In the genomic region with DNA sequence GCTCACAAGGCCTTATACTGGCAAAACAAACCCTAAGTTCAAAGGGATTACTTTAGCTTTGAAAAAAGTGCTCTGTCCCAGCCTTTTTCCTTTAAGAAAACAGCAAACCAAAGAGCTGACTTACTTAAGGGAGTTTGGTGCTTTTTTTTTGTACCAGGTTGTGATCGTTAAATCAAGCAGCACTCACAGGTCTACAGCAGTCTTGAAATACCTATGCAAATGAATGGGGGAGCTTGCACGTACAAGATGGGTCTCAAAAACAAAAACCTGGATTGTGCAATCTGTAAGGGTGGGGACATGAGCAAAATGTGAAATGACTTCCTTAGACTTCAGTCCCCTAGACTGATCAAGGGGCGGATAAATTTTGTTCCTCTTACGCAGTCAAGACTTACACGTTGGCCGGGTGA, we compare ENCODE assay signal across 2 cellular contexts.
A peak's percentile ranks its signal among the peaks of the same experiment; 100 is the strongest.
TF ChIP-seq lines count a peak whose summit lies in the region.

No MANE protein-coding gene starts in this region.

TF ChIP-seq in H1, 55 proteins besides CTCF, POLR2A, EP300 and RAD21 (continues in another document):
- TF ChIP-seq SIRT6 (IDR thresholded peaks at IDR 0.05; ENCODE audit: low read length): no peak
- TF ChIP-seq SP1 (IDR thresholded peaks at IDR 0.05; ENCODE audit: low read depth, low read length): peak; percentile 61; the same call in 1 of the 2 replicates
- TF ChIP-seq CEBPB (IDR thresholded peaks at IDR 0.05; ENCODE audit: low read depth, low read length): peak; percentile 98
- TF ChIP-seq KDM5A (IDR thresholded peaks at IDR 0.05; ENCODE audit: low read length): no peak
- TF ChIP-seq TAF7 (optimal IDR thresholded peaks at IDR 0.05; ENCODE audit: borderline replicate concordance, low read depth, low read length): no peak
- no peak for TF ChIP-seq BACH1 (IDR thresholded peaks at IDR 0.05; ENCODE audit: low read length)
- TF ChIP-seq ASH2L (IDR thresholded peaks at IDR 0.05; ENCODE audit: low read length): peak; percentile 75
- no peak for TF ChIP-seq EZH2 (IDR thresholded peaks at IDR 0.05; ENCODE audit: low read depth, low read length, severe bottlenecking)
- no peak for TF ChIP-seq POLR2AphosphoS5 (IDR thresholded peaks at IDR 0.05; ENCODE audit: low read depth, low read length)
- TF ChIP-seq FOSL1 (IDR thresholded peaks at IDR 0.05; ENCODE audit: insufficient read depth, low read depth, low read length): no peak
- TF ChIP-seq, protein P1, sequence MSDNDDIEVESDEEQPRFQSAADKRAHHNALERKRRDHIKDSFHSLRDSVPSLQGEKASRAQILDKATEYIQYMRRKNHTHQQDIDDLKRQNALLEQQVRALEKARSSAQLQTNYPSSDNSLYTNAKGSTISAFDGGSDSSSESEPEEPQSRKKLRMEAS (IDR thresholded peaks at IDR 0.05): no peak
- TF ChIP-seq HDAC6 (IDR thresholded peaks at IDR 0.05; ENCODE audit: low read depth, low read length): no peak
- no peak for TF ChIP-seq EGR1 (IDR thresholded peaks at IDR 0.05; ENCODE audit: borderline replicate concordance, low read depth, low read length)
- TF ChIP-seq PHF8 (conservative IDR thresholded peaks at IDR 0.05; ENCODE audit: low read depth, low read length): no peak
- no peak for TF ChIP-seq SAP30 (IDR thresholded peaks at IDR 0.05; ENCODE audit: insufficient read depth, insufficient replicate concordance, low read length)
- peak; percentile 94; the same call in 1 of the 2 replicates for TF ChIP-seq RBBP5 (IDR thresholded peaks at IDR 0.05; ENCODE audit: borderline replicate concordance, low read depth, low read length)
- TF ChIP-seq TEAD4 (IDR thresholded peaks at IDR 0.05; ENCODE audit: low read depth, low read length): no peak
- TF ChIP-seq KDM1A (IDR thresholded peaks at IDR 0.05; ENCODE audit: borderline replicate concordance, low read length): no peak
- TF ChIP-seq BCL11A (IDR thresholded peaks at IDR 0.05; ENCODE audit: low read depth in 2 of 2, low read length in 2 of 2): no peak
- no peak for TF ChIP-seq HDAC2 (IDR thresholded peaks at IDR 0.05; ENCODE audit: borderline replicate concordance in 1 of 2, low read depth in 2 of 2, low read length in 2 of 2)
- TF ChIP-seq CTBP2 (IDR thresholded peaks at IDR 0.05; ENCODE audit: borderline replicate concordance, insufficient read depth, insufficient read length, low read length): no peak
- no peak for TF ChIP-seq SIX5 (IDR thresholded peaks at IDR 0.05; ENCODE audit: low read depth, low read length)
- TF ChIP-seq KDM4A (IDR thresholded peaks at IDR 0.05; ENCODE audit: low read depth, low read length, severe bottlenecking): no peak

TF ChIP-seq in SK-N-SH treated with all-trans-retinoic acid at 6 μM for 48 hours, 23 proteins besides CTCF, POLR2A, EP300 and RAD21:
- TF ChIP-seq, protein P2, sequence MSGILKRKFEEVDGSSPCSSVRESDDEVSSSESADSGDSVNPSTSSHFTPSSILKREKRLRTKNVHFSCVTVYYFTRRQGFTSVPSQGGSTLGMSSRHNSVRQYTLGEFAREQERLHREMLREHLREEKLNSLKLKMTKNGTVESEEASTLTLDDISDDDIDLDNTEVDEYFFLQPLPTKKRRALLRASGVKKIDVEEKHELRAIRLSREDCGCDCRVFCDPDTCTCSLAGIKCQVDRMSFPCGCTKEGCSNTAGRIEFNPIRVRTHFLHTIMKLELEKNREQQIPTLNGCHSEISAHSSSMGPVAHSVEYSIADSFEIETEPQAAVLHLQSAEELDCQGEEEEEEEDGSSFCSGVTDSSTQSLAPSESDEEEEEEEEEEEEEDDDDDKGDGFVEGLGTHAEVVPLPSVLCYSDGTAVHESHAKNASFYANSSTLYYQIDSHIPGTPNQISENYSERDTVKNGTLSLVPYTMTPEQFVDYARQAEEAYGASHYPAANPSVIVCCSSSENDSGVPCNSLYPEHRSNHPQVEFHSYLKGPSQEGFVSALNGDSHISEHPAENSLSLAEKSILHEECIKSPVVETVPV (CRISPR knock-in tag; IDR thresholded peaks at IDR 0.05): no peak
- TF ChIP-seq RARB (CRISPR knock-in tag; IDR thresholded peaks at IDR 0.05): no peak
- TF ChIP-seq ARNTL (CRISPR knock-in tag; IDR thresholded peaks at IDR 0.05; ENCODE audit: borderline replicate concordance, low read depth): no peak
- TF ChIP-seq, protein P3, sequence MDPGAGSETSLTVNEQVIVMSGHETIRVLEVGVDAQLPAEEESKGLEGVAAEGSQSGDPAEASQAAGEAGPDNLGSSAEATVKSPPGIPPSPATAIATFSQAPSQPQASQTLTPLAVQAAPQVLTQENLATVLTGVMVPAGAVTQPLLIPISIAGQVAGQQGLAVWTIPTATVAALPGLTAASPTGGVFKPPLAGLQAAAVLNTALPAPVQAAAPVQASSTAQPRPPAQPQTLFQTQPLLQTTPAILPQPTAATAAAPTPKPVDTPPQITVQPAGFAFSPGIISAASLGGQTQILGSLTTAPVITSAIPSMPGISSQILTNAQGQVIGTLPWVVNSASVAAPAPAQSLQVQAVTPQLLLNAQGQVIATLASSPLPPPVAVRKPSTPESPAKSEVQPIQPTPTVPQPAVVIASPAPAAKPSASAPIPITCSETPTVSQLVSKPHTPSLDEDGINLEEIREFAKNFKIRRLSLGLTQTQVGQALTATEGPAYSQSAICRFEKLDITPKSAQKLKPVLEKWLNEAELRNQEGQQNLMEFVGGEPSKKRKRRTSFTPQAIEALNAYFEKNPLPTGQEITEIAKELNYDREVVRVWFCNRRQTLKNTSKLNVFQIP (CRISPR knock-in tag; IDR thresholded peaks at IDR 0.05; ENCODE audit: borderline replicate concordance, low read depth): no peak
- TF ChIP-seq ZNF8 (CRISPR knock-in tag; IDR thresholded peaks at IDR 0.05): no peak
- no peak for TF ChIP-seq ESRRG (CRISPR knock-in tag; IDR thresholded peaks at IDR 0.05)
- TF ChIP-seq ZFP30 (CRISPR knock-in tag; IDR thresholded peaks at IDR 0.05): no peak
- no peak for TF ChIP-seq SNAI2 (CRISPR knock-in tag; IDR thresholded peaks at IDR 0.05)
- TF ChIP-seq ZNF70 (CRISPR knock-in tag; IDR thresholded peaks at IDR 0.05): no peak
